In genomic region chr4:88414755-88415154, GRCh38 we compare ENCODE assay signal across 33 cellular contexts.
"Had no signal": no experiment of that assay in that cellular context is flagged by ENCODE, and none has a peak within 500 bp of the region (broad histone marks: within the 10 kb centered on the region; RNA-seq: fewer than 3 reads in every experiment).

No MANE protein-coding gene starts in this region.

- H3K9me3 Mint-ChIP-seq: T-cell had no signal

- H3K27me3 ChIP-seq: MG63, Peyer's patch, SJSA1 had no signal

- H3K27me3 Mint-ChIP-seq: T-cell had no signal

- H3K4me1 ChIP-seq: Peyer's patch, SJSA1 had no signal

- H3K4me2 ChIP-seq: SK-N-SH had no signal

- H3K9ac ChIP-seq: SK-N-SH had no signal

- H3K9me3 ChIP-seq: MG63, Peyer's patch, SJSA1, SK-N-SH had no signal

- H3K36me3 ChIP-seq: MG63, Peyer's patch, SJSA1 had no signal

- DNase-seq: Kasumi-1; MG63; NCI-H1048; NCI-H1092 treated with DMSO at 0.1 percent for 48 hours; NCI-H1105 treated with DMSO at 0.1 percent for 48 hours; NCI-H1417; NCI-H1436; NCI-H146; NCI-H1694; NCI-H187; NCI-H1930; NCI-H2029 treated with DMSO at 0.1 percent for 48 hours; NCI-H2081 treated with DMSO at 0.1 percent for 48 hours; NCI-H2107; NCI-H2171; NCI-H226; NCI-H446 treated with DMSO at 0.1 percent for 48 hours; NCI-H510A; NCI-H524; NCI-H526; NCI-H69; NCI-H748 treated with DMSO at 0.1 percent for 48 hours; NCI-H82; NK-92 treated with Interleukin-12 subunit alpha and Interleukin-12 subunit beta, amount 100 ng/mL, for 24 hours; OCI-M1; PC-3; Peyer's patch; Right ventricle myocardium superior; RPMI8226; SHP77 treated with DMSO at 0.1 percent for 48 hours; SK-N-SH; T-cell had no signal

- H3K4me1 Mint-ChIP-seq: T-cell had no signal

- H3K27ac ChIP-seq: Peyer's patch, SJSA1 had no signal

- ATAC-seq: PC-3, T-cell had no signal

- H3K4me3 ChIP-seq: MG63, Peyer's patch, SJSA1 had no signal

- H3K4me3 Mint-ChIP-seq: T-cell had no signal
